8 cellular contexts compared by ENCODE assay signal in genomic region chr2:197168705-197169104, GRCh38.
DNase-seq lines count a peak whose midpoint lies in the region; ATAC-seq, FAIRE-seq and TF ChIP-seq lines count a peak whose summit lies in the region.

No MANE protein-coding gene starts in this region.

- no peak for TF ChIP-seq EP300 in transverse colon (IDR thresholded peaks at IDR 0.05; ENCODE audit: low read depth)

- no peaks in the 10 kb centered on the region for H3K9me2 ChIP-seq in OCI-LY7 (ENCODE audit: insufficient read depth, low read length)

- TF ChIP-seq CTCF in AG10803 (conservative IDR thresholded peaks at IDR 0.05; ENCODE audit: low read length) (peak; percentile 56), OCI-LY7 (conservative IDR thresholded peaks at IDR 0.05; ENCODE audit: low read length) (peak; percentile 97), foreskin fibroblast (IDR thresholded peaks at IDR 0.05; ENCODE audit: low read depth, low read length) (peak; percentile 50), pancreas (IDR thresholded peaks at IDR 0.05) (peak; percentile 21 to 34 (median 28)), transverse colon (IDR thresholded peaks at IDR 0.05) (peak; percentile 52 to 72 (median 70))

- ATAC-seq in GM18867 (IDR thresholded peaks at IDR 0.05; ENCODE audit: unreplicated experiment) (peak; percentile 82), HG03280 (IDR thresholded peaks at IDR 0.05; ENCODE audit: unreplicated experiment) (peak; percentile 86), pancreas (peak in 3 of 4 donors; percentile 76 to 83 (median 77))

- WGBS in pancreas, 2 donors, result 55 to 56% methylated on average over 5 of the region's 5 CpGs
- 48 to 94% methylated on average over 2 to 5 of the region's 5 CpGs for WGBS in transverse colon (ENCODE audit: low coverage in 1 of 2), 2 donors

- no peak overlapping the region for H3K4me3 ChIP-seq in AG10803 (ENCODE audit: low read length)
- no peak overlapping the region for H3K4me3 ChIP-seq in OCI-LY7 (ENCODE audit: low read depth, low read length, poor library complexity, severe bottlenecking)
- no peak overlapping the region for H3K4me3 ChIP-seq in foreskin fibroblast (ENCODE audit: low read depth in 1 of 2, low read length in 2 of 2)
- no peak overlapping the region for H3K4me3 ChIP-seq in pancreas
- H3K4me3 ChIP-seq in transverse colon, result no peak overlapping the region

- H3K9me3 ChIP-seq in OCI-LY7 (ENCODE audit: low read length), result no peaks in the 10 kb centered on the region
- no peaks in the 10 kb centered on the region for H3K9me3 ChIP-seq in pancreas
- H3K9me3 ChIP-seq in transverse colon, result no peaks in the 10 kb centered on the region

- no peak for TF ChIP-seq POLR2A in transverse colon (IDR thresholded peaks at IDR 0.05)

- H3K4me1 ChIP-seq in OCI-LY7 (ENCODE audit: insufficient read depth, low read length, poor library complexity, severe bottlenecking) (peaks cover 50% of the 10 kb centered on the region), pancreas (no peaks in the 10 kb centered on the region), transverse colon (peaks cover 0 to 13% (median 5%) of the 10 kb centered on the region in 4 donors)

- in situ Hi-C loops in transverse colon (cut with MboI; ENCODE audit: low pct_ligation_motif_present in 1 of 4, low pct_unique_long_range_greater_than_20kb in 1 of 4, low sequenced_read_pairs in 3 of 4), result loop anchor here in 1 of 4 donors (10.0 kb wide), 1 partner anchor 54 kb away; no protein-coding TSS in a partner anchor

- H3K27ac ChIP-seq in OCI-LY7 (ENCODE audit: low read depth, low read length, poor library complexity, severe bottlenecking), result peak overlapping the region; percentile 6
- no peak overlapping the region for H3K27ac ChIP-seq in pancreas
- no peak overlapping the region for H3K27ac ChIP-seq in transverse colon

- intact Hi-C loops in OCI-LY7 (cut with micrococcal nuclease; ENCODE audit: unreplicated experiment), result loop anchor here (1.0 to 2.0 kb wide), 3 partner anchors 55 to 210 kb away; no protein-coding TSS in a partner anchor
- intact Hi-C loops in pancreas (cut with DNase I), result no loop called here
- intact Hi-C loops in transverse colon (cut with DNase I; ENCODE audit: low total_unique reads), result no loop called here

- H3K27me3 ChIP-seq in pancreas (no peaks in the 10 kb centered on the region), transverse colon (no peaks in the 10 kb centered on the region)

- POLR2A ChIA-PET in OCI-LY7 (lab: Charles Lee), result interaction anchor here (1.0 to 2.5 kb wide), 5 partner anchors 17 to 58 kb away, joined by 4 to 11 read pairs (median 4); no protein-coding TSS in a partner anchor

- H2AFZ ChIP-seq in OCI-LY7 (ENCODE audit: low read length), result no peak overlapping the region

- peak; percentile 41 for DNase-seq in AG10803 (ENCODE audit: low read depth)
- peak; percentile 87 for DNase-seq in OCI-LY7 (ENCODE audit: low spot score)
- DNase-seq in activated T-cell treated with anti-CD3 and anti-CD28 coated beads, Interleukin-2, amount 50 U/mL, for 48 hours, result peak; percentile 81 to 82
- peak in 1 of 2 donors; percentile 69 for DNase-seq in foreskin fibroblast
- peak in 5 of 6 donors; percentile 29 to 66 (median 54) for DNase-seq in pancreas
- DNase-seq in transverse colon, result peak; percentile 80

- no TSS peak for BruUV-seq in OCI-LY7 (replicated peaks; lab: Mats Ljungman, UMichigan)

- CTCF ChIA-PET in OCI-LY7 (lab: Charles Lee; ENCODE audit: unreplicated experiment), result interaction anchor here (0.6 to 4.3 kb wide), 9 partner anchors 13 to 152 kb away, joined by 3 to 41 read pairs (median 3); no protein-coding TSS in a partner anchor

- FAIRE-seq in pancreas (lab: Jason Lieb, UNC), result no peak

- H3K36me3 ChIP-seq in OCI-LY7 (ENCODE audit: insufficient read depth, low read length), result no peaks in the 10 kb centered on the region; the same call in 1 of the 2 replicates
- no peaks in the 10 kb centered on the region for H3K36me3 ChIP-seq in pancreas
- H3K36me3 ChIP-seq in transverse colon, result no peaks in the 10 kb centered on the region

- H3K79me2 ChIP-seq in OCI-LY7 (ENCODE audit: insufficient read depth, low read depth, low read length), result no peaks in the 10 kb centered on the region

- H4K20me1 ChIP-seq in OCI-LY7 (ENCODE audit: insufficient read depth, low read length), result no peaks in the 10 kb centered on the region

- no peak overlapping the region; the same call in 1 of the 2 replicates for H3K4me2 ChIP-seq in OCI-LY7 (ENCODE audit: low read length)

Comparison
In these comparisons a context has a peak if more than half of its experiments do, and no peak if none do; other contexts are left out.
1. CTCF ChIP-seq: peak in every context shown above with its lines; median percentile 97 in OCI-LY7; 70 in transverse colon; 56 in AG10803; 50 in foreskin fibroblast; 28 in pancreas.